ENCODE assay signal across 8 cellular contexts in the genomic region with DNA sequence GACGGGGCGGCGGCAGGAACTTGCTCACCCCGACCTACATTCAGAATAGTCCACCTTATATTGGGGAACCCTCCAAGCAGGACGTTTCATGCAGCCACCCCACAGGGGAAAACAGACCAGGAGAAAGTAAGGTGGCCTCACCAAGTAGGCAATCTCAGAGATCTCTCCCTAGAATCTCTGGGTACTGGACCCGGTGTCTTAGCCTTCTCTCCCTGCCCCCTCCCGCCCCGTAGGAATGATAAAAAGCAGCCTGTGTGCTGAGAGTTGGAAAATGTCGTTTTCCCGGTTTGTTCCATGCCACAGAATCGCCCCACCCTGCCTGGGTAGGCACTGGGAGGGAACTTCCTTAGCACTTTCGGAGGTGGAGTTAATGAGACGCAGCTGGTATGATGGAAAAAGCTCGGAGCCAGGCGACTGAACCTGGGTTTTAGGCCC. TPM values are rescaled to one million over a fixed set of nuclear protein-coding genes. Genes with fewer than 3 reads are reported as not detected.
DNase-seq lines count a peak whose midpoint lies in the region; ATAC-seq and TF ChIP-seq lines count a peak whose summit lies in the region.

No MANE protein-coding gene starts in this region.

- intact Hi-C loops in activated CD4-positive, alpha-beta memory T cell treated with anti-CD3 and anti-CD28 coated beads for 36 hours (cut with micrococcal nuclease) = no loop called here

- no peaks in the 10 kb centered on the region for H4K20me1 ChIP-seq in H9 (ENCODE audit: control insufficient read depth, insufficient read depth, insufficient read length)

- peak overlapping the region; percentile 94 for H2BK12ac ChIP-seq in H9 (ENCODE audit: insufficient read length, low read depth, low read length)
- H2BK12ac ChIP-seq in trophoblast cell (ENCODE audit: low read length) = peak overlapping the region; percentile 99

- H3K27me3 Mint-ChIP-seq in H9 (ENCODE audit: low read depth) (no peaks in the 10 kb centered on the region), glutamatergic neuron (ENCODE audit: unreplicated experiment) (peaks cover 5% of the 10 kb centered on the region)
- peaks cover 43% of the 10 kb centered on the region for H3K27me3 Mint-ChIP-seq in activated CD4-positive, alpha-beta memory T cell treated with anti-CD3 and anti-CD28 coated beads for 36 hours

- peak overlapping the region; percentile 99 for H3K9ac ChIP-seq in H9 (ENCODE audit: extremely low read depth, insufficient read length, low read length)
- H3K9ac ChIP-seq in trophoblast cell (ENCODE audit: low read length) = peak overlapping the region; percentile 90

- H3K4me1 Mint-ChIP-seq in H9 (peaks cover 37 to 48% of the 10 kb centered on the region in 2 experiments), glutamatergic neuron (ENCODE audit: low read depth, unreplicated experiment) (peaks cover 16% of the 10 kb centered on the region)
- H3K4me1 Mint-ChIP-seq in activated CD4-positive, alpha-beta memory T cell treated with anti-CD3 and anti-CD28 coated beads for 36 hours (ENCODE audit: low read depth) = peaks cover 2% of the 10 kb centered on the region

- H3K4me1 ChIP-seq in H9 (ENCODE audit: insufficient read depth, low read length) = peaks cover 7% of the 10 kb centered on the region
- peaks cover 15 to 22% of the 10 kb centered on the region in 2 experiments for H3K4me1 ChIP-seq in trophoblast cell (ENCODE audit: control insufficient read depth in 1 of 2, insufficient read depth in 2 of 2, low read length in 2 of 2)

- no peaks in the 10 kb centered on the region for H3K79me1 ChIP-seq in H9 (ENCODE audit: insufficient read depth, low read depth, low read length, poor library complexity, severe bottlenecking)
- peaks cover 31% of the 10 kb centered on the region for H3K79me1 ChIP-seq in trophoblast cell (ENCODE audit: low read length)

- peak overlapping the region; percentile 98 for H3K56ac ChIP-seq in H9 (ENCODE audit: insufficient read length, low read depth, low read length)

- H2AK5ac ChIP-seq in H9 (ENCODE audit: insufficient read length, low read length) (peak overlapping the region; percentile 11), trophoblast cell (ENCODE audit: low read length) (peak overlapping the region; percentile 34)

- CTCF ChIA-PET in activated CD4-positive, alpha-beta memory T cell treated with anti-CD3 and anti-CD28 coated beads for 36 hours (lab: Charles Lee) = no interaction called here

- H4K5ac ChIP-seq in H9 (ENCODE audit: insufficient read length, low read depth, low read length) = peak overlapping the region; percentile 92

- H3K23ac ChIP-seq in H9 (ENCODE audit: insufficient read length, low read depth, low read length) (no peak overlapping the region), trophoblast cell (ENCODE audit: low read length) (no peak overlapping the region)

- POLR2A ChIA-PET in activated CD4-positive, alpha-beta memory T cell treated with anti-CD3 and anti-CD28 coated beads for 36 hours (lab: Charles Lee) = no interaction called here

- no peaks in the 10 kb centered on the region for H3K36me3 Mint-ChIP-seq in H9 (ENCODE audit: insufficient read depth in 1 of 3, low read depth in 3 of 3)
- H3K36me3 Mint-ChIP-seq in activated CD4-positive, alpha-beta memory T cell treated with anti-CD3 and anti-CD28 coated beads for 36 hours = no peaks in the 10 kb centered on the region
- H3K36me3 Mint-ChIP-seq in glutamatergic neuron (ENCODE audit: unreplicated experiment) = no peaks in the 10 kb centered on the region

- peak; percentile 88 for DNase-seq in AG10803 (ENCODE audit: low read depth)
- peak; percentile 87 for DNase-seq in H9
- no peak for DNase-seq in activated CD4-positive, alpha-beta memory T cell treated with anti-CD3 and anti-CD28 coated beads for 36 hours
- no peak for DNase-seq in glutamatergic neuron
- DNase-seq in trophoblast cell = peak; percentile 97 to 98
- DNase-seq in DMS153 treated with DMSO at 0.1 percent for 48 hours (lab: John Stamatoyannopoulos, UW; ENCODE audit: unreplicated experiment) = no peak

- no CpG with 5 or more reads among the region's 15 CpGs for WGBS in H9 (ENCODE audit: extremely low coverage, insufficient read length, low lambda C conversion rate)
- WGBS in trophoblast cell (ENCODE audit: extremely low coverage, insufficient coverage, insufficient read length) = no CpG with 5 or more reads among the region's 15 CpGs

- H3K4ac ChIP-seq in H9 (ENCODE audit: low read depth, low read length) (peak overlapping the region; percentile 98; the same call in 1 of the 2 replicates), trophoblast cell (ENCODE audit: low read depth, low read length) (peak overlapping the region; percentile 98)

- H3K27me3 ChIP-seq in H9 (ENCODE audit: insufficient read depth, low read length) (no peaks in the 10 kb centered on the region), trophoblast cell (ENCODE audit: insufficient read depth, low read length) (no peaks in the 10 kb centered on the region)

- H3K79me2 ChIP-seq in H9 (ENCODE audit: insufficient read depth, low read length) (peaks cover 27% of the 10 kb centered on the region; the same call in 1 of the 2 replicates), trophoblast cell (ENCODE audit: control insufficient read depth, insufficient read depth, low read length, poor library complexity) (peaks cover 33% of the 10 kb centered on the region)

- H3T11ph ChIP-seq in H9 (ENCODE audit: low read length) = peak overlapping the region; percentile 97

- H2BK5ac ChIP-seq in H9 (ENCODE audit: insufficient read length, low read length) (peak overlapping the region; percentile 98), trophoblast cell (ENCODE audit: low read depth, low read length, poor library complexity) (peak overlapping the region; percentile 100)

- no peaks in the 10 kb centered on the region for H3K9me3 ChIP-seq in H9 (ENCODE audit: control insufficient read depth, low read depth, low read length)
- no peaks in the 10 kb centered on the region for H3K9me3 ChIP-seq in trophoblast cell (ENCODE audit: insufficient read depth, low read depth, low read length)

- H3K27ac ChIP-seq in H9 (ENCODE audit: insufficient read length, low read depth, low read length) (peak overlapping the region; percentile 99), trophoblast cell (ENCODE audit: low read depth, low read length) (peak overlapping the region; percentile 100)

- H4K91ac ChIP-seq in H9 (ENCODE audit: insufficient read length, low read depth, low read length) = peak overlapping the region; percentile 99
- peak overlapping the region; percentile 100 for H4K91ac ChIP-seq in trophoblast cell (ENCODE audit: low read depth, low read length)

- H3K36me3 ChIP-seq in trophoblast cell (ENCODE audit: control insufficient read depth in 1 of 2, insufficient read depth in 2 of 2, low read length in 2 of 2) = no peaks in the 10 kb centered on the region

- H2BK120ac ChIP-seq in H9 (ENCODE audit: low read depth, low read length, poor library complexity, severe bottlenecking) = peak overlapping the region; percentile 99
- peak overlapping the region; percentile 100 for H2BK120ac ChIP-seq in trophoblast cell (ENCODE audit: insufficient read depth, low read length, poor library complexity)

- H2BK20ac ChIP-seq in H9 (ENCODE audit: low read depth, low read length, poor library complexity, severe bottlenecking) = peak overlapping the region; percentile 97

- H3K4me2 ChIP-seq in H9 (ENCODE audit: insufficient read depth, insufficient read length, low read length) (peak overlapping the region; percentile 80), trophoblast cell (ENCODE audit: low read length) (peak overlapping the region; percentile 99)

- H3K27ac Mint-ChIP-seq in H9 (peak overlapping the region; percentile 100), glutamatergic neuron (ENCODE audit: unreplicated experiment) (no peak overlapping the region)
- no peak overlapping the region for H3K27ac Mint-ChIP-seq in activated CD4-positive, alpha-beta memory T cell treated with anti-CD3 and anti-CD28 coated beads for 36 hours

- H3K4me3 ChIP-seq in AG10803 (ENCODE audit: low read length) = peak overlapping the region; percentile 84
- peak overlapping the region; percentile 69 for H3K4me3 ChIP-seq in trophoblast cell (ENCODE audit: low read depth, low read length)

- H4K8ac ChIP-seq in H9 (replicated peaks; ENCODE audit: insufficient read length, low read depth, low read length) = peak overlapping the region; percentile 78
- H4K8ac ChIP-seq in trophoblast cell (ENCODE audit: low read depth, low read length) = peak overlapping the region; percentile 100

- peak overlapping the region; percentile 92 to 94 for H3K4me3 Mint-ChIP-seq in H9
- H3K4me3 Mint-ChIP-seq in activated CD4-positive, alpha-beta memory T cell treated with anti-CD3 and anti-CD28 coated beads for 36 hours = peak overlapping the region; percentile 54
- peak overlapping the region; percentile 93 for H3K4me3 Mint-ChIP-seq in glutamatergic neuron (ENCODE audit: unreplicated experiment)

- ATAC-seq in GM21390 (IDR thresholded peaks at IDR 0.05; ENCODE audit: unreplicated experiment) (no peak), HG03520 (IDR thresholded peaks at IDR 0.05; ENCODE audit: unreplicated experiment) (no peak)

- H3K18ac ChIP-seq in H9 (ENCODE audit: insufficient read length, low read depth, low read length) (peak overlapping the region; percentile 99), trophoblast cell (ENCODE audit: low read length) (peak overlapping the region; percentile 98)

- H3K14ac ChIP-seq in H9 (ENCODE audit: insufficient read depth, low read length) (peak overlapping the region; percentile 98), trophoblast cell (ENCODE audit: low read length) (peak overlapping the region; percentile 96)

- TF ChIP-seq CTCF in AG10803 (conservative IDR thresholded peaks at IDR 0.05; ENCODE audit: low read length) (no peak), H9 (conservative IDR thresholded peaks at IDR 0.05) (no peak), glutamatergic neuron (IDR thresholded peaks at IDR 0.05; ENCODE audit: partially characterized antibody, unreplicated experiment) (no peak)

- H2BK15ac ChIP-seq in H9 (ENCODE audit: low read depth, low read length) = 0 out of 2 replicates have a peak overlapping the region, but pooled peaks have one; percentile 16

- peak overlapping the region; percentile 99 for H4K12ac ChIP-seq in trophoblast cell (ENCODE audit: low read depth, low read length)

- H3K23me2 ChIP-seq in H9 (ENCODE audit: insufficient read length, low read depth, low read length, poor library complexity, severe bottlenecking) = peaks cover 27% of the 10 kb centered on the region

- H2AFZ ChIP-seq in H9 (ENCODE audit: low read length) (no peak overlapping the region), trophoblast cell (ENCODE audit: insufficient read depth, low read length, poor library complexity) (peak overlapping the region; percentile 98)

- no peaks in the 10 kb centered on the region; a peak in 2 of 5 replicates for H3K9me3 Mint-ChIP-seq in H9
- H3K9me3 Mint-ChIP-seq in activated CD4-positive, alpha-beta memory T cell treated with anti-CD3 and anti-CD28 coated beads for 36 hours = no peaks in the 10 kb centered on the region
- H3K9me3 Mint-ChIP-seq in glutamatergic neuron (ENCODE audit: unreplicated experiment) = peaks cover 2% of the 10 kb centered on the region

RNA-seq across cellular contexts. Expression of a gene that starts 0.8 kb away (rescaled TPM):
- 76.4 and 79.0 TPM in 2 replicates for total RNA-seq in H9 (2021)
- 1 to 10 TPM; 1.0 to 1.1 TPM for total RNA-seq in activated CD4-positive, alpha-beta memory T cell treated with anti-CD3 and anti-CD28 coated beads for 36 hours
- total RNA-seq in glutamatergic neuron (ENCODE audit: unreplicated experiment) = 1.7 TPM
- 40.3 and 40.4 TPM in 2 replicates for polyA plus RNA-seq in trophoblast cell (2013)

RNA-seq across cellular contexts. Expression of a gene that starts 50.8 kb away (rescaled TPM):
- total RNA-seq in H9 (2021) = 104 and 113 TPM in 2 replicates
- 10 to 100 TPM; 92.4 to 97.3 TPM for total RNA-seq in activated CD4-positive, alpha-beta memory T cell treated with anti-CD3 and anti-CD28 coated beads for 36 hours
- total RNA-seq in glutamatergic neuron (ENCODE audit: unreplicated experiment) = 29.3 TPM
- polyA plus RNA-seq in trophoblast cell (2013) = 38.9 and 49.2 TPM in 2 replicates

Comparison
In these comparisons a context has a peak if more than half of its experiments do, and no peak if none do; other contexts are left out.
1. DNase-seq: peak in AG10803 (single experiment), H9 (single experiment) and trophoblast cell (2 of 2); none in activated CD4-positive, alpha-beta memory T cell treated with anti-CD3 and anti-CD28 coated beads for 36 hours (single experiment), glutamatergic neuron (single experiment) and DMS153 treated with DMSO at 0.1 percent for 48 hours (single experiment).
2. H3K27ac Mint-ChIP-seq: peak in H9 (3 of 3); none in activated CD4-positive, alpha-beta memory T cell treated with anti-CD3 and anti-CD28 coated beads for 36 hours (single experiment) and glutamatergic neuron (single experiment).
3. RNA of a gene that starts 0.8 kb away (total RNA-seq): 76.4 to 79.0 TPM in H9; 1.7 TPM in glutamatergic neuron (single experiment) and 1.0 to 1.1 TPM in activated CD4-positive, alpha-beta memory T cell treated with anti-CD3 and anti-CD28 coated beads for 36 hours; every median in the first group is over 10 times any median in the second.
4. Peak in every context shown above with its lines, with median percentiles within 50 percentile points of each other: H3K4me3 Mint-ChIP-seq.